In the genomic region with DNA sequence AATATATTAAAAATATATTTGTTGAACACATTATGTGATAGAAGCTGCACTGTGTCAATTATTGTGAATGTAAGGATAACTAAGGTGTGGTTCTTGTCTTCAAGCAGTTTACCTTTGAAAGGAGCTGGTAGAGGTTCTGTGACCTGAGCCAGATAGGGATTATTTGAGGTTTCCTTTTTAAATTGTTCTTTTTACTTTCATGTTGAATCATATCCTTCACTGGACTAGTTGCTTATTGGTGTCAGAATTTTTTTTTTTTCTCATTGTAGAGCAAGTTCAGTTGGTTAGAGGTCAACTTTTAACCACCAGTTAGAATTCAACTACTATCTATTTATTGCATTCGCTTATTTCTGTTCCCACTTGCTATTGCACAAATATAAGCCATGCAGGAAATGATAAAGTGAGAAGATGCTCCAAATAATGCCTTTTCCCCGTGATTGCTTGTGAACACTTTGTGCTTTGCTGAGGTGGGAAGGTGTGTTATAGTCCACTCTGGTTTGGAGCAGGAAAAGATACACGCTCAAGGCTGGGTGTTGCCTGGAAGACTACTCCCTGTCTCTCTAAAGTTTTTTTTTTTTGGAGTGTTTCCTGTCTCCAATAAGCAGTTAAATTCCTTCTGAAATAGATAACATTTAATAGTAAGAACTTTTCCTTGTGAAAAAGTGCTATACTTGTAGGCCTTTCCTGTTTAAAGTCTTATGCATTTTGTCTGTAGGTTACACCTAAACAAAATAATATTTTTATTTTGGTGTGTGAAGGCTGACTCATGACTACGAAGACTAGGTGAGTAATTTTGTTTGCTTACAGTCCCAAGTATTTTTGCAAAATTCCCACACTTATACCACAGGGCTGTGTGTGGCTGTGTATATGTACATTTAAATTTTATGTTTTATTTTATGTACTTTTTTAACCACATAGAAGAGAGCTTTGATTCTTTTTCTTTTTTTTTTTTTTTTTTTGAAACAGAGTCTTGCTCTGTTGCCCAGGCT, we compare ENCODE assay signal across 11 cellular contexts.
DNase-seq lines count a peak whose midpoint lies in the region; ATAC-seq, FAIRE-seq and TF ChIP-seq lines count a peak whose summit lies in the region.
"Had no signal": no experiment of that assay in that cellular context is flagged by ENCODE, and none has a peak within 500 bp of the region (broad histone marks: within the 10 kb centered on the region; RNA-seq: fewer than 3 reads in every experiment).

No MANE protein-coding gene starts in this region.

- DNase-seq in small intestine (peak; percentile 56), NCI-H446 (lab: John Stamatoyannopoulos, UW) (no peak)
- no peak for DNase-seq in NK-92 treated with Interleukin-12 subunit alpha and Interleukin-12 subunit beta, amount 100 ng/mL, for 24 hours (lab: John Stamatoyannopoulos, UW)
- DNase-seq: Calu3; effector memory CD4-positive, alpha-beta T cell; NCI-H1105 treated with DMSO at 0.1 percent for 48 hours; testis had no signal

- H3K9me3 ChIP-seq in small intestine (ENCODE audit: control insufficient read depth, low read depth) (no peaks in the 10 kb centered on the region), gastroesophageal sphincter (no peaks in the 10 kb centered on the region)
- H3K9me3 ChIP-seq: testis had no signal

- no peak for TF ChIP-seq POLR2A in gastroesophageal sphincter (IDR thresholded peaks at IDR 0.05)

- H3K27ac ChIP-seq in small intestine (ENCODE audit: low read depth in 1 of 2, low read length in 1 of 2) (peak overlapping the region in 1 of 2 donors; percentile 20), gastroesophageal sphincter (no peak overlapping the region)
- H3K27ac ChIP-seq: testis had no signal

- H3K27me3 ChIP-seq in small intestine (ENCODE audit: control insufficient read depth in 2 of 2, insufficient read depth in 2 of 2, low read length in 2 of 2) = no peaks in the 10 kb centered on the region
- H3K27me3 ChIP-seq in gastroesophageal sphincter = no peaks in the 10 kb centered on the region
- H3K27me3 ChIP-seq: testis had no signal

- H3K4me1 ChIP-seq in small intestine (ENCODE audit: control insufficient read depth in 2 of 2, insufficient read depth in 1 of 2, low read depth in 1 of 2, low read length in 1 of 2) (peaks cover 6% of the 10 kb centered on the region in 2 donors), gastroesophageal sphincter (no peaks in the 10 kb centered on the region)
- H3K4me1 ChIP-seq: testis had no signal

- no peak for FAIRE-seq in small intestine (lab: Jason Lieb, UNC)

- H3K36me3 ChIP-seq in small intestine (ENCODE audit: control insufficient read depth in 2 of 2, insufficient read depth in 2 of 2, low read length in 2 of 2) = no peaks in the 10 kb centered on the region
- no peaks in the 10 kb centered on the region for H3K36me3 ChIP-seq in gastroesophageal sphincter

- TF ChIP-seq EP300 in gastroesophageal sphincter (IDR thresholded peaks at IDR 0.05) = no peak

- ATAC-seq in GM19328 (IDR thresholded peaks at IDR 0.05; ENCODE audit: unreplicated experiment) (peak; percentile 67), HG02588 (IDR thresholded peaks at IDR 0.05; ENCODE audit: unreplicated experiment) (peak; percentile 70), HG03378 (IDR thresholded peaks at IDR 0.05; ENCODE audit: unreplicated experiment) (peak; percentile 96), gastroesophageal sphincter (no peak)

- no peak for TF ChIP-seq CTCF in gastroesophageal sphincter (IDR thresholded peaks at IDR 0.05)

- 16 to 52% (median 30%) methylated on average over 4 of the region's 4 CpGs for WGBS in small intestine, 3 donors
- WGBS in gastroesophageal sphincter (ENCODE audit: low coverage in 1 of 2), 2 donors = 41 to 74% methylated on average over 2 to 4 of the region's 4 CpGs

- H3K4me3 ChIP-seq in small intestine (ENCODE audit: low read depth in 1 of 2, low read length in 2 of 2) (no peak overlapping the region), gastroesophageal sphincter (no peak overlapping the region)
- H3K4me3 ChIP-seq: testis had no signal
